In genomic region chr10:35027567-35027966, GRCh38 we compare ENCODE assay signal across 9 cellular contexts.
DNase-seq lines count a peak whose midpoint lies in the region; ATAC-seq and TF ChIP-seq lines count a peak whose summit lies in the region.
"Had no signal": no experiment of that assay in that cellular context is flagged by ENCODE, and none has a peak within 500 bp of the region (broad histone marks: within the 10 kb centered on the region; RNA-seq: fewer than 3 reads in every experiment).

No MANE protein-coding gene starts in this region.

- H2AK5ac ChIP-seq in mesenchymal stem cell (ENCODE audit: low read length, severe bottlenecking) = no peak overlapping the region

- no peak overlapping the region for H2BK120ac ChIP-seq in mesenchymal stem cell (ENCODE audit: low read depth, low read length)

- no peak overlapping the region for H3K4me2 ChIP-seq in mesenchymal stem cell (ENCODE audit: low read length, poor library complexity, severe bottlenecking)

- H3K18ac ChIP-seq in mesenchymal stem cell (ENCODE audit: low read depth in 1 of 2, low read length in 2 of 2) = no peak overlapping the region

- no peak overlapping the region for H3K4me3 ChIP-seq in LNCaP clone FGC (ENCODE audit: low read depth, low read length)
- no peak overlapping the region for H3K4me3 ChIP-seq in mesenchymal stem cell (ENCODE audit: insufficient read depth in 1 of 2, low read depth in 1 of 2, low read length in 2 of 2)

- no peak overlapping the region for H4K8ac ChIP-seq in mesenchymal stem cell (ENCODE audit: low read length)

- H3K27me3 Mint-ChIP-seq in brain = no peaks in the 10 kb centered on the region
- H3K27me3 Mint-ChIP-seq in stimulated activated naive CD8-positive, alpha-beta T cell treated with anti-CD3 and anti-CD28 coated beads, Interleukin-15, amount 100 ng/mL, for 72 hours = no peaks in the 10 kb centered on the region
- H3K27me3 Mint-ChIP-seq: IgD-negative memory B cell had no signal

- H2BK15ac ChIP-seq in mesenchymal stem cell (ENCODE audit: low read depth, poor library complexity, severe bottlenecking) = no peak overlapping the region

- no peak overlapping the region for H3K4ac ChIP-seq in mesenchymal stem cell (ENCODE audit: low read depth in 1 of 2, low read length in 2 of 2)

- peak; percentile 68 for TF ChIP-seq CTCF in C4-2B (conservative IDR thresholded peaks at IDR 0.05)
- TF ChIP-seq CTCF in LNCaP clone FGC (IDR thresholded peaks at IDR 0.05; ENCODE audit: control insufficient read depth, extremely low read depth, insufficient read depth) = 0 out of 2 replicates have a peak, but pooled peaks have one; percentile 23
- TF ChIP-seq CTCF in brain (conservative IDR thresholded peaks at IDR 0.05) = peak; percentile 56 to 72

- peaks cover 72% of the 10 kb centered on the region for H3K36me3 Mint-ChIP-seq in brain

- H3K36me3 ChIP-seq in mesenchymal stem cell (ENCODE audit: control insufficient read depth in 1 of 2, insufficient read depth in 2 of 2, low read depth in 1 of 2, low read length in 2 of 2) = peaks cover 18 to 74% of the 10 kb centered on the region in 2 experiments

- no peak for ATAC-seq in HG03108 (IDR thresholded peaks at IDR 0.05; ENCODE audit: unreplicated experiment)
- no peak for ATAC-seq in stimulated activated naive CD8-positive, alpha-beta T cell treated with anti-CD3 and anti-CD28 coated beads, Interleukin-15, amount 100 ng/mL, for 72 hours

- DNase-seq in LNCaP clone FGC (ENCODE audit: low read depth) (no peak), mesenchymal stem cell (peak; percentile 53), glomerular visceral epithelial cell (ENCODE audit: extremely low spot score) (no peak)
- no peak for DNase-seq in central memory CD4-positive, alpha-beta T cell
- no peak for DNase-seq in stimulated activated naive CD8-positive, alpha-beta T cell treated with anti-CD3 and anti-CD28 coated beads, Interleukin-15, amount 100 ng/mL, for 72 hours

- H3K4me3 Mint-ChIP-seq in brain = no peak overlapping the region
- no peak overlapping the region for H3K4me3 Mint-ChIP-seq in stimulated activated naive CD8-positive, alpha-beta T cell treated with anti-CD3 and anti-CD28 coated beads, Interleukin-15, amount 100 ng/mL, for 72 hours
- H3K4me3 Mint-ChIP-seq: IgD-negative memory B cell had no signal

- no peaks in the 10 kb centered on the region for H3K9me3 ChIP-seq in mesenchymal stem cell (ENCODE audit: control insufficient read depth, low read length)

- no peaks in the 10 kb centered on the region for H3K9me3 Mint-ChIP-seq in brain
- no peaks in the 10 kb centered on the region for H3K9me3 Mint-ChIP-seq in stimulated activated naive CD8-positive, alpha-beta T cell treated with anti-CD3 and anti-CD28 coated beads, Interleukin-15, amount 100 ng/mL, for 72 hours
- H3K9me3 Mint-ChIP-seq: IgD-negative memory B cell had no signal

- H3K4me1 ChIP-seq in mesenchymal stem cell (ENCODE audit: control insufficient read depth, insufficient read depth, low read depth, low read length) = no peaks in the 10 kb centered on the region

- no peak overlapping the region for H2BK5ac ChIP-seq in mesenchymal stem cell (ENCODE audit: low read depth, low read length, poor library complexity, severe bottlenecking)

- H3K27ac Mint-ChIP-seq in brain = no peak overlapping the region
- H3K27ac Mint-ChIP-seq in stimulated activated naive CD8-positive, alpha-beta T cell treated with anti-CD3 and anti-CD28 coated beads, Interleukin-15, amount 100 ng/mL, for 72 hours = no peak overlapping the region
- H3K27ac Mint-ChIP-seq: IgD-negative memory B cell had no signal

- no peaks in the 10 kb centered on the region for H3K27me3 ChIP-seq in mesenchymal stem cell (ENCODE audit: control insufficient read depth in 1 of 2, insufficient read depth in 1 of 2, low read length in 2 of 2)

- no peak overlapping the region for H3K23ac ChIP-seq in mesenchymal stem cell (ENCODE audit: low read length in 2 of 2)

- no peak overlapping the region for H3K9ac ChIP-seq in mesenchymal stem cell (ENCODE audit: low read length)

- H2AFZ ChIP-seq in mesenchymal stem cell (ENCODE audit: low read depth, low read length) = no peak overlapping the region

- H4K91ac ChIP-seq in mesenchymal stem cell (ENCODE audit: low read length) = no peak overlapping the region

- H3K79me1 ChIP-seq in mesenchymal stem cell (replicated peaks; ENCODE audit: low read length, poor library complexity, severe bottlenecking) = peaks cover 4% of the 10 kb centered on the region

- H3K14ac ChIP-seq in mesenchymal stem cell (ENCODE audit: low read length in 2 of 2) = no peak overlapping the region

- H2BK12ac ChIP-seq in mesenchymal stem cell (ENCODE audit: low read length in 2 of 2) = no peak overlapping the region

- H3K27ac ChIP-seq in C4-2B = no peak overlapping the region
- no peak overlapping the region for H3K27ac ChIP-seq in mesenchymal stem cell (ENCODE audit: low read length, poor library complexity, severe bottlenecking)

- no peaks in the 10 kb centered on the region for H3K4me1 Mint-ChIP-seq in brain
- H3K4me1 Mint-ChIP-seq in stimulated activated naive CD8-positive, alpha-beta T cell treated with anti-CD3 and anti-CD28 coated beads, Interleukin-15, amount 100 ng/mL, for 72 hours = no peaks in the 10 kb centered on the region
- H3K4me1 Mint-ChIP-seq: IgD-negative memory B cell had no signal
